29 cellular contexts compared by ENCODE assay signal in genomic region chr10:125843603-125844329, GRCh38. TPM values are rescaled to one million over a fixed set of nuclear protein-coding genes. Genes with fewer than 3 reads are reported as not detected.
"Had no signal": no experiment of that assay in that cellular context is flagged by ENCODE, and none has a peak within 500 bp of the region (broad histone marks: within the 10 kb centered on the region; RNA-seq: fewer than 3 reads in every experiment).

No MANE protein-coding gene starts in this region.

- H3K27me3 Mint-ChIP-seq: activated CD8-positive, alpha-beta T cell treated with anti-CD3 and anti-CD28 coated beads for 36 hours had no signal

- H3K4me3 ChIP-seq: ascending aorta, Peyer's patch, SJSA1 had no signal

- H3K4me1 ChIP-seq: ascending aorta, Peyer's patch had no signal

- H3K4me3 Mint-ChIP-seq: activated CD8-positive, alpha-beta T cell treated with anti-CD3 and anti-CD28 coated beads for 36 hours; activated T-cell treated with anti-CD3 and anti-CD28 coated beads, Interleukin-2, amount 50 U/mL, for 72 hours had no signal

- DNase-seq: activated CD4-positive, alpha-beta T cell treated with anti-CD3 and anti-CD28 coated beads for 4 hours; activated CD8-positive, alpha-beta memory T cell treated with anti-CD3 and anti-CD28 coated beads, Interleukin-2, amount 50 U/mL, for 4 hours; activated CD8-positive, alpha-beta T cell treated with anti-CD3 and anti-CD28 coated beads for 36 hours; activated gamma-delta T cell treated with Interleukin-2 at 50 U/mL for 16 hours; activated naive CD4-positive, alpha-beta T cell treated with anti-CD3 and anti-CD28 coated beads, Interleukin-2, amount 50 U/mL, for 16 hours; activated T-cell treated with anti-CD3 and anti-CD28 coated beads, Interleukin-2, amount 50 U/mL, for 72 hours; amniotic stem cell; Kasumi-1; KBM-7; MV-4-11; NCI-H1092 treated with DMSO at 0.1 percent for 48 hours; NCI-H1417 treated with DMSO at 0.1 percent for 48 hours; NCI-H1694; NCI-H2029 treated with DMSO at 0.1 percent for 48 hours; NCI-H345; NCI-H510A; NCI-H526 treated with DMSO at 0.1 percent for 48 hours; NCI-H82; OCI-M1; Peyer's patch; Right ventricle myocardium superior; SW 1271 had no signal

- H3K27ac ChIP-seq: ascending aorta, Peyer's patch, RWPE1, SJSA1 had no signal

- H3K27ac Mint-ChIP-seq: activated CD8-positive, alpha-beta T cell treated with anti-CD3 and anti-CD28 coated beads for 36 hours; activated T-cell treated with anti-CD3 and anti-CD28 coated beads, Interleukin-2, amount 50 U/mL, for 72 hours; activated T-helper 2 cell treated with anti-CD3 and anti-CD28 coated beads, Interferon-gamma antibody, Interleukin-2, Interleukin-4, amounts not matched to agents 10 μg/mL and 5 μg/mL and 100 μg/mL, durations not matched to agents 14 hours and 24 hours and 36 hours had no signal

- H3K9me3 Mint-ChIP-seq: activated CD8-positive, alpha-beta T cell treated with anti-CD3 and anti-CD28 coated beads for 36 hours; activated T-cell treated with anti-CD3 and anti-CD28 coated beads, Interleukin-2, amount 50 U/mL, for 72 hours; activated T-helper 2 cell treated with anti-CD3 and anti-CD28 coated beads, Interferon-gamma antibody, Interleukin-2, Interleukin-4, amounts not matched to agents 10 μg/mL and 5 μg/mL and 100 μg/mL, durations not matched to agents 14 hours and 24 hours and 36 hours had no signal

- ATAC-seq: activated CD4-positive, CD25-positive, alpha-beta regulatory T cell treated with anti-CD3 and anti-CD28 coated beads, Interleukin-2, amount 50 U/mL, for 24 hours; activated CD8-positive, alpha-beta T cell treated with anti-CD3 and anti-CD28 coated beads for 36 hours; activated T-cell treated with anti-CD3 and anti-CD28 coated beads, Interleukin-2, amount 50 U/mL, for 72 hours; SK-N-SH treated with all-trans-retinoic acid at 6 μM for 48 hours had no signal

- H3K9me3 ChIP-seq: ascending aorta, Peyer's patch, SJSA1 had no signal

- H3K27me3 ChIP-seq: ascending aorta, Peyer's patch, SJSA1 had no signal

RNA-seq across cellular contexts. Expression of gene FANK1, which starts 52.6 kb away (rescaled TPM):
- total RNA-seq: activated T-helper 2 cell treated with anti-CD3 and anti-CD28 coated beads, Interferon-gamma antibody, Interleukin-2, Interleukin-4, amounts not matched to agents 10 μg/mL and 5 μg/mL and 100 μg/mL, durations not matched to agents 14 hours and 24 hours and 36 hours; ascending aorta; T-helper 1 cell treated with Interleukin-12 subunit alpha and Interleukin-12 subunit beta and Interleukin-4 antibody, amounts not matched to agents 30 ng/mL and 1 ng/mL, for 36 hours had no signal
